In the genomic region with DNA sequence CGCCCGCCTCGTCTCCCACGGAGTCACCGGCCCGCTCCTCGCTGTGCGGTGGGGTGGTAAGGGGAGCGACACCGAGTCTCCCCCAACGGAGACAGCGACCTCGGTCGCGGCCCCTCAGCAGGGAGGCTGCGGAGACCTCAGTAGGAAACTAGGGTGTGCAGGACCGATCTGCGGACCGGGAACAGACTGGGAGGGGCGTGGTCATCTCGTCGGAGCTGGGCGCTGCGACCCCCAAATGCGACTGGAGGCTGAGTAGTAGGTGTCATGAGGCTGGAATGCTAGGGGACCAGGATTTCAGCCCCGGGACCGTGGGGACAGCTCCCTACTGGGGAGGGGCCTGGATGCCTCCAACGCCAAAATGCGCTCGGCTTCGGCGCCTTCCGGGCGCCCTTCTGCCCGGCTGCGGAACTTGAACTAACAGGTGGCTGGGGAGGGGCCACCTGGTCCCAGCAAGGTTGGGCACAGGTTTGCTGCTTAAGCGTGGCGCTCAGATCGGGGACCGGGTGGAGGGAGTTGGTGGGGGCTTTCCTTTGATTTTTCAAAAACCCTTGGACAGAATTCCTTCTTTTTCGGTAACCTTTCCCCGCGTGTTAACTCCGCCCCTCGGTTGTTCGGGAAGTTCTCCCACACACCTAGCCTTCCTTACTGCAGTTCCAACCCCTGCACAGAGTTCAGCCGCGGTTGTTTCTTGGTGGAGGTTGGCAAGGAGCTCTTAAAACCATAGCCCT, we compare ENCODE assay signal across 8 cellular contexts. TPM values are rescaled to one million over a fixed set of nuclear protein-coding genes. Genes with fewer than 3 reads are reported as not detected.
A peak's percentile ranks its signal among the peaks of the same experiment; 100 is the strongest.
DNase-seq lines count a peak whose midpoint lies in the region; ATAC-seq, FAIRE-seq and TF ChIP-seq lines count a peak whose summit lies in the region.

No MANE protein-coding gene starts in this region.

- H3K36me3 ChIP-seq in kidney (ENCODE audit: control insufficient read depth in 1 of 2, insufficient read depth in 2 of 2, low read length in 2 of 2) = no peaks in the 10 kb centered on the region
- no peaks in the 10 kb centered on the region for H3K36me3 ChIP-seq in stomach smooth muscle (ENCODE audit: control insufficient read depth in 2 of 2, insufficient read depth in 2 of 2, low read length in 2 of 2)

- no peaks in the 10 kb centered on the region for H3K9me3 Mint-ChIP-seq in T-helper 1 cell treated with Interleukin-12 subunit alpha and Interleukin-12 subunit beta and Interleukin-4 antibody, amounts not matched to agents 30 μg/mL and 1 μg/mL, for 36 hours
- no peaks in the 10 kb centered on the region for H3K9me3 Mint-ChIP-seq in activated naive CD8-positive, alpha-beta T cell (ENCODE audit: low read depth)

- no peak for TF ChIP-seq CTCF in kidney (IDR thresholded peaks at IDR 0.05; ENCODE audit: borderline replicate concordance, extremely low read depth, insufficient read depth)

- H3K27me3 Mint-ChIP-seq in T-helper 1 cell treated with Interleukin-12 subunit alpha and Interleukin-12 subunit beta and Interleukin-4 antibody, amounts not matched to agents 30 μg/mL and 1 μg/mL, for 36 hours (ENCODE audit: low read depth) = peaks cover 63% of the 10 kb centered on the region
- peaks cover 47% of the 10 kb centered on the region for H3K27me3 Mint-ChIP-seq in activated naive CD8-positive, alpha-beta T cell

- no peak for FAIRE-seq in kidney (lab: Jason Lieb, UNC)

- no peaks in the 10 kb centered on the region for H3K36me3 Mint-ChIP-seq in T-helper 1 cell treated with Interleukin-12 subunit alpha and Interleukin-12 subunit beta and Interleukin-4 antibody, amounts not matched to agents 30 μg/mL and 1 μg/mL, for 36 hours (ENCODE audit: low read depth)
- no peaks in the 10 kb centered on the region for H3K36me3 Mint-ChIP-seq in activated naive CD8-positive, alpha-beta T cell

- H3K27ac ChIP-seq in kidney (ENCODE audit: low read depth in 2 of 2, low read length in 2 of 2) (no peak overlapping the region), stomach smooth muscle (ENCODE audit: low read length) (no peak overlapping the region)

- H3K27me3 ChIP-seq in stomach smooth muscle (ENCODE audit: control insufficient read depth in 1 of 2, insufficient read depth in 2 of 2, low read length in 2 of 2) = peaks cover 17 to 24% of the 10 kb centered on the region in 2 donors

- H3K9ac ChIP-seq in kidney (ENCODE audit: low read length in 2 of 2) (no peak overlapping the region), stomach smooth muscle (ENCODE audit: low read length in 2 of 2) (no peak overlapping the region)

- in situ Hi-C loops in ACHN (cut with HindIII; ENCODE audit: low pct_ligation_motif_present, low pct_unique_long_range_greater_than_20kb, low sequenced_read_pairs) = no loop called here

- H3K27ac Mint-ChIP-seq in T-helper 1 cell treated with Interleukin-12 subunit alpha and Interleukin-12 subunit beta and Interleukin-4 antibody, amounts not matched to agents 30 μg/mL and 1 μg/mL, for 36 hours = no peak overlapping the region
- no peak overlapping the region for H3K27ac Mint-ChIP-seq in activated naive CD8-positive, alpha-beta T cell

- H3K4me3 ChIP-seq in kidney (ENCODE audit: low read length in 2 of 2) (peak overlapping the region; percentile 45 to 53), stomach smooth muscle (ENCODE audit: low read length in 2 of 2) (peak overlapping the region; percentile 60 to 69)

- H3K9me3 ChIP-seq in kidney (ENCODE audit: control insufficient read depth in 1 of 2, low read length in 2 of 2) (no peaks in the 10 kb centered on the region), stomach smooth muscle (ENCODE audit: control insufficient read depth in 2 of 2, low read length in 2 of 2) (no peaks in the 10 kb centered on the region)

- DNase-seq in T-helper 1 cell (no peak), kidney (no peak), ACHN (no peak), NCI-H187 treated with DMSO at 0.1 percent for 48 hours (lab: John Stamatoyannopoulos, UW) (no peak)

- ATAC-seq in GM18505 (IDR thresholded peaks at IDR 0.05; ENCODE audit: unreplicated experiment) = no peak

- TF ChIP-seq POLR2A in GM18505 (IDR thresholded peaks at IDR 0.05; ENCODE audit: borderline replicate concordance, extremely low read depth, insufficient read depth, insufficient read length) = no peak

- H3K4me1 ChIP-seq in kidney (ENCODE audit: control insufficient read depth in 1 of 2, insufficient read depth in 1 of 2, low read depth in 1 of 2, low read length in 2 of 2) = peaks cover 0 to 14% of the 10 kb centered on the region in 2 donors
- peaks cover 19% of the 10 kb centered on the region for H3K4me1 ChIP-seq in stomach smooth muscle (ENCODE audit: control insufficient read depth, insufficient read depth, low read length)

- intact Hi-C loops in kidney (cut with DNase I) = no loop called here

- H3K4me3 Mint-ChIP-seq in T-helper 1 cell treated with Interleukin-12 subunit alpha and Interleukin-12 subunit beta and Interleukin-4 antibody, amounts not matched to agents 30 μg/mL and 1 μg/mL, for 36 hours = peak overlapping the region; percentile 59
- peak overlapping the region; percentile 83 for H3K4me3 Mint-ChIP-seq in activated naive CD8-positive, alpha-beta T cell

- peaks cover 4% of the 10 kb centered on the region for H3K4me1 Mint-ChIP-seq in T-helper 1 cell treated with Interleukin-12 subunit alpha and Interleukin-12 subunit beta and Interleukin-4 antibody, amounts not matched to agents 30 μg/mL and 1 μg/mL, for 36 hours (ENCODE audit: low read depth)
- H3K4me1 Mint-ChIP-seq in activated naive CD8-positive, alpha-beta T cell (ENCODE audit: low read depth) = peaks cover 13% of the 10 kb centered on the region

RNA-seq across cellular contexts. Expression of gene CACNG4, which starts 1.5 kb away (rescaled TPM):
- total RNA-seq in kidney = 0.31 TPM
- polyA plus RNA-seq in kidney (ENCODE audit: insufficient read depth, low read depth, low replicate concordance) = 0.26 TPM
